In the genomic region with DNA sequence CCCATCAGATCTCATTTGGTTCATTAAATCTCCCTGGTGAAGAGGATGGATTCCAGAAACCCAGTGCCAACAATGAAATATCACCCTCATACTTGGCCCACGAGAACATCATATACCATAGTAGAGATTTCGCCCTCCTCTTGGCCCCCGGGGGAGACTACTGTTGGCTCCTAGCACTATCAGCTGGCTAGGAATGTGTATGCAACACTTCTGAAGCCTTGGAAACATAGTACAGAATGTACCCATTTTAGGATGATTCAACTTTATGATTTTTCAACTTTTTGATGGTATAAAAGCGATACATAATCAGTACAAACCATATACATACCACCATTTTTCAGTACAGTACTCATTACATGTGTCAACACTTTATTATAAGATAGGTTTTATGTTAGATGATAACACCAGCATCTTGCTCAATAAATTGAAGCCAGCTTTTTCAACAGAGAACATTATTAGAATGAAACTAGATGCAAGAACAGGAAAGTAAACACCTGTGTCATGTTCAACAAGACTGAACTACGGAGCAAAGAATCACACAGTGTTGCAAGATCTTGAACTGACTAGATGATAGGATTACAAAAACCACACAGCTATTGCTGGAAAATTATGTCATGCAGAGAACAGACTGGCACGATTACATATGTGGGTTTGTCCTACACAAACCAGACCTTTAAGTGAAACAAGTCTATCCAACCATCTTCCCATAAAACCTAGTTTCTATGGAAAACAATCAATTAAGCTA, we compare ENCODE assay signal across 13 cellular contexts. TPM values are rescaled to one million over a fixed set of nuclear protein-coding genes. Genes with fewer than 3 reads are reported as not detected.
DNase-seq lines count a peak whose midpoint lies in the region; ATAC-seq and TF ChIP-seq lines count a peak whose summit lies in the region.
"Had no signal": no experiment of that assay in that cellular context is flagged by ENCODE, and none has a peak within 500 bp of the region (broad histone marks: within the 10 kb centered on the region; RNA-seq: fewer than 3 reads in every experiment).

No MANE protein-coding gene starts in this region.

- H3K36me3 ChIP-seq in SJCRH30: peaks cover 29% of the 10 kb centered on the region
- peaks cover 21 to 35% (median 29%) of the 10 kb centered on the region in 3 donors for H3K36me3 ChIP-seq in tibial artery
- H3K36me3 ChIP-seq in OCI-LY7 (ENCODE audit: insufficient read depth, low read length): peaks cover 45% of the 10 kb centered on the region

- no peaks in the 10 kb centered on the region for H3K9me2 ChIP-seq in OCI-LY7 (ENCODE audit: insufficient read depth, low read length)

- H3K27ac ChIP-seq in SJCRH30: peak overlapping the region; percentile 22; the same call in 1 of the 2 replicates
- H3K27ac ChIP-seq in tibial artery: peak overlapping the region; percentile 4 to 15
- no peak overlapping the region for H3K27ac ChIP-seq in OCI-LY7 (ENCODE audit: low read depth, low read length, poor library complexity, severe bottlenecking)

- no peak overlapping the region for H3K27ac Mint-ChIP-seq in endothelial cell (ENCODE audit: unreplicated experiment)
- H3K27ac Mint-ChIP-seq: activated CD8-positive, alpha-beta memory T cell treated with anti-CD3 and anti-CD28 coated beads, Interleukin-2, amount 10 ng/mL, durations not matched to agents 7 days and 5 days; nephron progenitor cell had no signal

- H3K27me3 ChIP-seq in SJCRH30: no peaks in the 10 kb centered on the region
- H3K27me3 ChIP-seq in tibial artery: no peaks in the 10 kb centered on the region
- H3K27me3 ChIP-seq: BLaER1 treated with 17β-estradiol and CSF1 and Interleukin-3, amounts not matched to agents 10 nM and 100 nM had no signal

- intact Hi-C loops in tibial artery (cut with DNase I; ENCODE audit: low total_unique reads) (no loop called here), OCI-LY7 (cut with micrococcal nuclease; ENCODE audit: unreplicated experiment) (no loop called here)

- peaks cover 4% of the 10 kb centered on the region for H3K27me3 Mint-ChIP-seq in endothelial cell (ENCODE audit: unreplicated experiment)
- H3K27me3 Mint-ChIP-seq: activated CD8-positive, alpha-beta memory T cell treated with anti-CD3 and anti-CD28 coated beads, Interleukin-2, amount 10 ng/mL, durations not matched to agents 7 days and 5 days had no signal

- DNase-seq in activated effector memory CD4-positive, alpha-beta T cell treated with anti-CD3 and anti-CD28 coated beads, Interleukin-2, amount 50 U/mL, for 16 hours: peak; percentile 30
- no peak for DNase-seq in activated effector memory CD4-positive, alpha-beta T cell treated with Interleukin-2 at 50 U/mL for 16 hours
- peak in 1 of 2 experiments; percentile 47 for DNase-seq in SJCRH30
- peak; percentile 95 for DNase-seq in fibroblast of villous mesenchyme (ENCODE audit: low read depth)
- peak in 1 of 2 donors; percentile 44 for DNase-seq in tibial artery
- DNase-seq in OCI-LY7 (ENCODE audit: low spot score): no peak
- no peak for DNase-seq in endothelial cell (ENCODE audit: low spot score)
- DNase-seq: activated CD8-positive, alpha-beta memory T cell treated with anti-CD3 and anti-CD28 coated beads, Interleukin-2, amount 10 ng/mL, durations not matched to agents 7 days and 5 days; central memory CD4-positive, alpha-beta T cell; NCI-H1417 treated with DMSO at 0.1 percent for 48 hours; nephron progenitor cell had no signal

- H3K9me3 Mint-ChIP-seq in endothelial cell (ENCODE audit: unreplicated experiment): no peaks in the 10 kb centered on the region
- H3K9me3 Mint-ChIP-seq: nephron progenitor cell had no signal

- TF ChIP-seq CTCF in fibroblast of villous mesenchyme (IDR thresholded peaks at IDR 0.05; ENCODE audit: insufficient read depth, low read depth, low read length) (no peak), tibial artery (IDR thresholded peaks at IDR 0.05) (no peak), OCI-LY7 (conservative IDR thresholded peaks at IDR 0.05; ENCODE audit: low read length) (no peak), endothelial cell (IDR thresholded peaks at IDR 0.05; ENCODE audit: unreplicated experiment) (no peak)

- no peak for ATAC-seq in GM19328 (IDR thresholded peaks at IDR 0.05; ENCODE audit: unreplicated experiment)
- ATAC-seq: activated CD8-positive, alpha-beta memory T cell treated with anti-CD3 and anti-CD28 coated beads, Interleukin-2, amount 10 ng/mL, durations not matched to agents 7 days and 5 days had no signal

- H3K4me3 Mint-ChIP-seq in endothelial cell (ENCODE audit: unreplicated experiment): no peak overlapping the region
- H3K4me3 Mint-ChIP-seq: activated CD8-positive, alpha-beta memory T cell treated with anti-CD3 and anti-CD28 coated beads, Interleukin-2, amount 10 ng/mL, durations not matched to agents 7 days and 5 days; nephron progenitor cell had no signal

- no peaks in the 10 kb centered on the region for H3K4me1 Mint-ChIP-seq in endothelial cell (ENCODE audit: unreplicated experiment)
- H3K4me1 Mint-ChIP-seq: activated CD8-positive, alpha-beta memory T cell treated with anti-CD3 and anti-CD28 coated beads, Interleukin-2, amount 10 ng/mL, durations not matched to agents 7 days and 5 days had no signal

- H3K4me2 ChIP-seq in OCI-LY7 (ENCODE audit: low read length): no peak overlapping the region
- H3K4me2 ChIP-seq: BLaER1 treated with 17β-estradiol and CSF1 and Interleukin-3, amounts not matched to agents 10 nM and 100 nM had no signal

- H3K4me1 ChIP-seq in SJCRH30: peaks cover 25% of the 10 kb centered on the region
- H3K4me1 ChIP-seq in tibial artery: peaks cover 0 to 35% (median 12%) of the 10 kb centered on the region in 4 donors
- H3K4me1 ChIP-seq in OCI-LY7 (ENCODE audit: insufficient read depth, low read length, poor library complexity, severe bottlenecking): no peaks in the 10 kb centered on the region

- H4K20me1 ChIP-seq in OCI-LY7 (ENCODE audit: insufficient read depth, low read length): no peaks in the 10 kb centered on the region

- H2AFZ ChIP-seq in OCI-LY7 (ENCODE audit: low read length): no peak overlapping the region

- H3K79me2 ChIP-seq in OCI-LY7 (ENCODE audit: insufficient read depth, low read depth, low read length): no peaks in the 10 kb centered on the region

- H3K36me3 Mint-ChIP-seq in endothelial cell (ENCODE audit: low read depth, unreplicated experiment): peaks cover 8% of the 10 kb centered on the region

- no TSS peak for BruUV-seq in OCI-LY7 (replicated peaks; lab: Mats Ljungman, UMichigan)

- POLR2A ChIA-PET in OCI-LY7 (lab: Charles Lee): interaction anchor here (1.0 kb wide), 1 partner anchor 32 kb away, joined by 4 read pairs; no protein-coding TSS in a partner anchor

- H3K4me3 ChIP-seq in SJCRH30: no peak overlapping the region
- H3K4me3 ChIP-seq in fibroblast of villous mesenchyme (ENCODE audit: low read depth, low read length): no peak overlapping the region
- no peak overlapping the region for H3K4me3 ChIP-seq in tibial artery
- H3K4me3 ChIP-seq in OCI-LY7 (ENCODE audit: low read depth, low read length, poor library complexity, severe bottlenecking): no peak overlapping the region
- H3K4me3 ChIP-seq: BLaER1 treated with 17β-estradiol and CSF1 and Interleukin-3, amounts not matched to agents 10 nM and 100 nM had no signal

- H3K9me3 ChIP-seq in SJCRH30 (replicated peaks) (no peaks in the 10 kb centered on the region), tibial artery (no peaks in the 10 kb centered on the region), OCI-LY7 (ENCODE audit: low read length) (no peaks in the 10 kb centered on the region)
- H3K9me3 ChIP-seq: BLaER1 treated with 17β-estradiol and CSF1 and Interleukin-3, amounts not matched to agents 10 nM and 100 nM had no signal

- CTCF ChIA-PET in OCI-LY7 (lab: Charles Lee; ENCODE audit: unreplicated experiment): no interaction called here

RNA-seq across cellular contexts. Expression of gene RSL1D1, which starts 17.2 kb away (rescaled TPM):
- total RNA-seq in SJCRH30 (2014; rRNA removed; shearing (Covaris generic)): 297 and 349 TPM in 2 replicates
- total RNA-seq in fibroblast of villous mesenchyme: 57.7 and 117 TPM in 2 replicates
- total RNA-seq in OCI-LY7 (2014; rRNA removed; shearing (Covaris generic)): 104 and 176 TPM in 2 replicates
- total RNA-seq in OCI-LY7 (2022): 229 and 252 TPM in 2 replicates
- 86.9 TPM for total RNA-seq in endothelial cell (ENCODE audit: unreplicated experiment)

RNA-seq across cellular contexts. Expression of gene ZC3H7A, which starts 37.1 kb away (rescaled TPM):
- 31.6 and 32.0 TPM in 2 replicates for total RNA-seq in SJCRH30 (2014; rRNA removed; shearing (Covaris generic))
- total RNA-seq in fibroblast of villous mesenchyme: 39.0 and 59.2 TPM in 2 replicates
- 28.6 and 32.1 TPM in 2 replicates for total RNA-seq in OCI-LY7 (2014; rRNA removed; shearing (Covaris generic))
- total RNA-seq in OCI-LY7 (2022): 68.6 and 89.0 TPM in 2 replicates
- total RNA-seq in endothelial cell (ENCODE audit: unreplicated experiment): 84.7 TPM

Comparison
In these comparisons a context has a peak if more than half of its experiments do, and no peak if none do; other contexts are left out.
1. DNase-seq: peak in activated effector memory CD4-positive, alpha-beta T cell treated with anti-CD3 and anti-CD28 coated beads, Interleukin-2, amount 50 U/mL, for 16 hours (single experiment) and fibroblast of villous mesenchyme (single experiment); none in activated effector memory CD4-positive, alpha-beta T cell treated with Interleukin-2 at 50 U/mL for 16 hours (single experiment), OCI-LY7 (single experiment) and endothelial cell (single experiment).